10 cellular contexts compared by ENCODE assay signal in the genomic region with DNA sequence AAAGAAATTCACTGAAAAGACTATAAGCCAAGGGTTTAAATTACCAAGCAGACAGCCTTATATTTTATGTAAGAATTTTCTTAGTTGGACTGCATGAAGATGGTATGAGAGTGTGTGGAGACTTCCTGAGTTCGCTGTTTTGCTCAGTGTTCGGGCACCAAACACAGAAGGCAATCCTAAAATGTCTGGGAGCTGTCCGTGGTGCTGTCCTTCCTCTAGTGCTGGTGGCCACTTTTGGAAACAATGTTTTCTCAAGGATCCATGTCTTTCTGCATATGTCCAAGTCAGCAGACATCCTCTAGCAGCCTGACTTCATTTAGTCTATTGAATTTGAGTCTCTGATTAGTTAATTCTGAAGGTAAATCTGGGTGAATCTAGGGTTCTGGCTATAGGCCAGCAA.
DNase-seq lines count a peak whose midpoint lies in the region; ATAC-seq and TF ChIP-seq lines count a peak whose summit lies in the region.
"Had no signal": no experiment of that assay in that cellular context is flagged by ENCODE, and none has a peak within 500 bp of the region (broad histone marks: within the 10 kb centered on the region; RNA-seq: fewer than 3 reads in every experiment).

No MANE protein-coding gene starts in this region.

- TF ChIP-seq RAD21 in neural cell (conservative IDR thresholded peaks at IDR 0.05) = no peak

- H3K36me3 ChIP-seq in GM23338 (ENCODE audit: insufficient read depth) = no peaks in the 10 kb centered on the region
- H3K36me3 ChIP-seq in neural cell (ENCODE audit: insufficient read depth, low read length) = no peaks in the 10 kb centered on the region
- H3K36me3 ChIP-seq: spleen, suprapubic skin had no signal

- ATAC-seq in GM23338 (peak; percentile 57), HG02763 (IDR thresholded peaks at IDR 0.05; ENCODE audit: unreplicated experiment) (no peak)

- H3K4me3 ChIP-seq in GM23338 (no peak overlapping the region), choroid plexus epithelial cell (ENCODE audit: low read depth, low read length) (no peak overlapping the region), neural cell (ENCODE audit: low read length) (no peak overlapping the region)
- H3K4me3 ChIP-seq: spleen, suprapubic skin had no signal

- no peaks in the 10 kb centered on the region for H3K9me3 ChIP-seq in neural cell (ENCODE audit: low read length)
- H3K9me3 ChIP-seq: spleen, suprapubic skin had no signal

- H3K27ac Mint-ChIP-seq in GM23338 = no peak overlapping the region

- H3K9me2 ChIP-seq in GM23338 (ENCODE audit: insufficient read depth) = 0 out of 2 replicates have a peak, but pooled peaks cover under 1% of the 10 kb centered on the region
- H3K9me2 ChIP-seq in neural cell (ENCODE audit: insufficient read depth, low read length) = no peaks in the 10 kb centered on the region

- no peaks in the 10 kb centered on the region for H4K20me1 ChIP-seq in GM23338 (replicated peaks; ENCODE audit: insufficient read depth)
- no peaks in the 10 kb centered on the region for H4K20me1 ChIP-seq in neural cell (ENCODE audit: insufficient read depth)

- no peaks in the 10 kb centered on the region for H3K9me3 Mint-ChIP-seq in GM23338

- DNase-seq in GM23338 (ENCODE audit: low spot score) (peak; percentile 76), MV-4-11 (lab: John Stamatoyannopoulos, UW) (peak; percentile 1), choroid plexus epithelial cell (ENCODE audit: low read depth) (peak; percentile 57), NOMO-1 treated with dmso at 0.1 percent for 144 hours (lab: John Stamatoyannopoulos, UW; ENCODE audit: unreplicated experiment) (no peak), germinal center (ENCODE audit: low spot score) (no peak), NCI-H526 treated with DMSO at 0.1 percent for 48 hours (lab: John Stamatoyannopoulos, UW) (no peak)
- DNase-seq: spleen had no signal

- H2AFZ ChIP-seq in GM23338 (no peak overlapping the region), neural cell (ENCODE audit: low read depth, low read length) (no peak overlapping the region)

- H3K4me2 ChIP-seq in GM23338 (no peak overlapping the region), neural cell (ENCODE audit: low read length) (no peak overlapping the region)

- TF ChIP-seq CTCF in GM23338 (conservative IDR thresholded peaks at IDR 0.05; ENCODE audit: low read depth in 2 of 2) (no peak), choroid plexus epithelial cell (conservative IDR thresholded peaks at IDR 0.05; ENCODE audit: low read depth, low read length) (no peak), neural cell (IDR thresholded peaks at IDR 0.05; ENCODE audit: poor library complexity, severe bottlenecking) (no peak)

- H3K79me2 ChIP-seq in GM23338 (replicated peaks; ENCODE audit: insufficient read depth) (no peaks in the 10 kb centered on the region), neural cell (replicated peaks; ENCODE audit: insufficient read depth, low read length) (no peaks in the 10 kb centered on the region)

- peaks cover 16% of the 10 kb centered on the region for H3K4me1 ChIP-seq in GM23338 (ENCODE audit: insufficient read depth)
- H3K4me1 ChIP-seq: spleen, suprapubic skin had no signal

- H3K27me3 ChIP-seq in GM23338 (ENCODE audit: insufficient read depth) = no peaks in the 10 kb centered on the region
- H3K27me3 ChIP-seq in neural cell (ENCODE audit: insufficient read depth, low read depth, low read length) = no peaks in the 10 kb centered on the region
- H3K27me3 ChIP-seq: spleen, suprapubic skin had no signal

- H3K9ac ChIP-seq in neural cell (ENCODE audit: low read length) = no peak overlapping the region

- no peaks in the 10 kb centered on the region for H3F3A ChIP-seq in GM23338 (replicated peaks; ENCODE audit: low read depth)
- no peaks in the 10 kb centered on the region for H3F3A ChIP-seq in neural cell (ENCODE audit: insufficient read depth, low read length, poor library complexity, severe bottlenecking)

- H3K36me3 Mint-ChIP-seq in GM23338 (ENCODE audit: low read depth) = no peaks in the 10 kb centered on the region

- H3K4me3 Mint-ChIP-seq in GM23338 = no peak overlapping the region

- H3K27ac ChIP-seq in GM23338 (ENCODE audit: low read depth) (no peak overlapping the region), neural cell (ENCODE audit: low read length) (no peak overlapping the region)
- H3K27ac ChIP-seq: spleen, suprapubic skin had no signal

- peaks cover 8% of the 10 kb centered on the region for H3K4me1 Mint-ChIP-seq in GM23338

- no peaks in the 10 kb centered on the region for H3K27me3 Mint-ChIP-seq in GM23338 (ENCODE audit: insufficient read depth, low read depth, poor library complexity)

- TF ChIP-seq EP300 in neural cell (conservative IDR thresholded peaks at IDR 0.05; ENCODE audit: poor library complexity, severe bottlenecking) = no peak

TF ChIP-seq in neural cell, 6 proteins besides CTCF, POLR2A, EP300 and RAD21:
- TF ChIP-seq, protein P1, sequence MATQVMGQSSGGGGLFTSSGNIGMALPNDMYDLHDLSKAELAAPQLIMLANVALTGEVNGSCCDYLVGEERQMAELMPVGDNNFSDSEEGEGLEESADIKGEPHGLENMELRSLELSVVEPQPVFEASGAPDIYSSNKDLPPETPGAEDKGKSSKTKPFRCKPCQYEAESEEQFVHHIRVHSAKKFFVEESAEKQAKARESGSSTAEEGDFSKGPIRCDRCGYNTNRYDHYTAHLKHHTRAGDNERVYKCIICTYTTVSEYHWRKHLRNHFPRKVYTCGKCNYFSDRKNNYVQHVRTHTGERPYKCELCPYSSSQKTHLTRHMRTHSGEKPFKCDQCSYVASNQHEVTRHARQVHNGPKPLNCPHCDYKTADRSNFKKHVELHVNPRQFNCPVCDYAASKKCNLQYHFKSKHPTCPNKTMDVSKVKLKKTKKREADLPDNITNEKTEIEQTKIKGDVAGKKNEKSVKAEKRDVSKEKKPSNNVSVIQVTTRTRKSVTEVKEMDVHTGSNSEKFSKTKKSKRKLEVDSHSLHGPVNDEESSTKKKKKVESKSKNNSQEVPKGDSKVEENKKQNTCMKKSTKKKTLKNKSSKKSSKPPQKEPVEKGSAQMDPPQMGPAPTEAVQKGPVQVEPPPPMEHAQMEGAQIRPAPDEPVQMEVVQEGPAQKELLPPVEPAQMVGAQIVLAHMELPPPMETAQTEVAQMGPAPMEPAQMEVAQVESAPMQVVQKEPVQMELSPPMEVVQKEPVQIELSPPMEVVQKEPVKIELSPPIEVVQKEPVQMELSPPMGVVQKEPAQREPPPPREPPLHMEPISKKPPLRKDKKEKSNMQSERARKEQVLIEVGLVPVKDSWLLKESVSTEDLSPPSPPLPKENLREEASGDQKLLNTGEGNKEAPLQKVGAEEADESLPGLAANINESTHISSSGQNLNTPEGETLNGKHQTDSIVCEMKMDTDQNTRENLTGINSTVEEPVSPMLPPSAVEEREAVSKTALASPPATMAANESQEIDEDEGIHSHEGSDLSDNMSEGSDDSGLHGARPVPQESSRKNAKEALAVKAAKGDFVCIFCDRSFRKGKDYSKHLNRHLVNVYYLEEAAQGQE (IDR thresholded peaks at IDR 0.05; ENCODE audit: borderline replicate concordance) = peak; percentile 47
- TF ChIP-seq TAF1 (IDR thresholded peaks at IDR 0.05; ENCODE audit: low read depth) = no peak
TF ChIP-seq in neural cell: peak in this region for 1.

Comparison
In these comparisons a context has a peak if more than half of its experiments do, and no peak if none do; other contexts are left out.
1. DNase-seq: peak in GM23338 (single experiment), MV-4-11 (single experiment) and choroid plexus epithelial cell (single experiment); none in NOMO-1 treated with dmso at 0.1 percent for 144 hours (single experiment), germinal center (single experiment) and NCI-H526 treated with DMSO at 0.1 percent for 48 hours (single experiment).